ENCODE assay signal across 8 cellular contexts in the genomic region with DNA sequence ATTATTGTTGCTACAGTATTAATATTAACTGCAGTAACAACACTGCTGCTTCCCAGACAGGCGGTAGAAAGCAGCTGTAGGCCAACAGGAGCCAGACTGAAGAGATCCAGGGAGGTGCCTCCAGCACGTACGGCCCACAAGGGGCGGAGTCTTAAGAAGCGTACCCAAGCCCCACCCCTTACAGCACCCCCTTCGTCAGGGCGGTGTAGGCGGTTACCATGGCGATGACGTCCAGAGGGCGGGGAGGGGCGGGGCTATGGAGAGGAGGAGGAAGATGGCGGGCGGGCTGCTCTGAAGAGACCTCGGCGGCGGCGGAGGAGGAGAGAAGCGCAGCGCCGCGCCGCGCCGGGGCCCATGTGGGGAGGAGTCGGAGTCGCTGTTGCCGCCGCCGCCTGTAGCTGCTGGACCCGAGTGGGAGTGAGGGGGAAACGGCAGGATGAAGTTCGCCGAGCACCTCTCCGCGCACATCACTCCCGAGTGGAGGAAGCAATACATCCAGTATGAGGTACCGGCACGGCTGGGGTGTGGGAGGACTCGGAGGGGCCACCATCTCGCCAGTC. TPM values are rescaled to one million over a fixed set of nuclear protein-coding genes. Genes with fewer than 3 reads are reported as not detected.
DNase-seq lines count a peak whose midpoint lies in the region; ATAC-seq, FAIRE-seq and TF ChIP-seq lines count a peak whose summit lies in the region.

A gene (plus strand): TSS at position 257 of the 560 bp plus-strand sequence. CDS start 180 bp downstream, at position 437.

- H3K4me3 ChIP-seq in heart left ventricle (peak within 1 kb of the TSS; percentile 69 to 98 (median 87)), upper lobe of left lung (peak within 1 kb of the TSS; percentile 69 to 97 (median 84))

- CTCF ChIA-PET in T-cell (lab: Charles Lee): interaction anchor here (0.6 to 1.4 kb wide), 7 partner anchors 24 to 1757 kb away, joined by 3 to 4 read pairs (median 4); no protein-coding TSS in a partner anchor

- TF ChIP-seq CTCF in heart left ventricle (IDR thresholded peaks at IDR 0.05): peak in 8 of 12 donors; percentile 10 to 51 (median 38)
- peak in 4 of 6 experiments; percentile 22 to 56 (median 54) for TF ChIP-seq CTCF in upper lobe of left lung (IDR thresholded peaks at IDR 0.05)

- POLR2A ChIA-PET in T-cell (lab: Charles Lee): interaction anchor here in 1 of 2 donors (1.1 kb wide), 2 partner anchors 128 to 396 kb away, joined by 3 to 4 read pairs; no protein-coding TSS in a partner anchor

- H3K9me3 ChIP-seq in heart left ventricle (no peaks in the 10 kb centered on the region), upper lobe of left lung (no peaks in the 10 kb centered on the region)

- DNase-seq in GM12891 (ENCODE audit: insufficient read length, low spot score): peak; percentile 74
- DNase-seq in NCI-H1436 treated with DMSO at 0.1 percent for 48 hours (lab: John Stamatoyannopoulos, UW): peak; percentile 90
- peak; percentile 94 to 100 (median 98) for DNase-seq in T-cell
- peak; percentile 98 to 99 (median 98) for DNase-seq in heart left ventricle
- peak; percentile 95 to 100 (median 98) for DNase-seq in posterior cingulate gyrus
- peak; percentile 97 to 99 for DNase-seq in upper lobe of left lung

- intact Hi-C loops in heart left ventricle (cut with DNase I): loop anchor here (1.0 to 10.0 kb wide), 8 partner anchors 39 to 230 kb away; no protein-coding TSS in a partner anchor
- intact Hi-C loops in posterior cingulate gyrus (cut with DNase I): loop anchor here (2.0 to 10.0 kb wide), 3 partner anchors 97 to 230 kb away; a partner anchor contains a TSS

- TF ChIP-seq EP300 in upper lobe of left lung (IDR thresholded peaks at IDR 0.05): no peak

- peaks cover 0 to 42% (median 25%) of the 10 kb centered on the region in 12 donors for H3K4me1 ChIP-seq in heart left ventricle
- peaks cover 20 to 30% (median 25%) of the 10 kb centered on the region in 4 donors for H3K4me1 ChIP-seq in upper lobe of left lung

- H3K27me3 Mint-ChIP-seq in T-cell: peaks cover 0 to 6% of the 10 kb centered on the region in 2 donors

- 0% methylated on average over 30 to 41 of the region's 41 CpGs for whole genome bisulfite sequencing in adipose tissue, 3 donors
- WGBS in heart left ventricle, 4 donors: 0 to 1% (median 0%) methylated on average over 15 to 41 of the region's 41 CpGs
- WGBS in upper lobe of left lung, 2 donors: 0% methylated on average over 4 to 39 of the region's 41 CpGs

- H3K4me1 Mint-ChIP-seq in T-cell: peaks cover 0 to 13% (median 11%) of the 10 kb centered on the region in 3 donors

- ATAC-seq in HG02840 (IDR thresholded peaks at IDR 0.05; ENCODE audit: low FRiP score, unreplicated experiment): peak; percentile 98
- peak; percentile 93 to 98 (median 94) for ATAC-seq in T-cell (replicated peaks in 1 of 4)
- peak; percentile 99 to 100 (median 99) for ATAC-seq in heart left ventricle
- peak; percentile 99 to 100 for ATAC-seq in upper lobe of left lung (ENCODE audit: low FRiP score in 2 of 2)

- H3K36me3 Mint-ChIP-seq in T-cell: peaks cover 4% of the 10 kb centered on the region

- H3K27ac ChIP-seq in adipose tissue (ENCODE audit: low read depth, low read length) (peak within 1 kb of the TSS; percentile 17), heart left ventricle (peak within 1 kb of the TSS; percentile 77 to 97 (median 91)), upper lobe of left lung (peak within 1 kb of the TSS; percentile 88 to 95 (median 92))

- H3K36me3 ChIP-seq in heart left ventricle (no peaks in the 10 kb centered on the region), upper lobe of left lung (no peaks in the 10 kb centered on the region)

- peak within 1 kb of the TSS in 1 of 3 donors; percentile 28 for H3K4me3 Mint-ChIP-seq in T-cell

- FAIRE-seq in GM12891 (lab: Jason Lieb, UNC): peak; percentile 98

- H3K9me3 Mint-ChIP-seq in T-cell: no peaks in the 10 kb centered on the region

- TF ChIP-seq POLR2A in GM12891 (IDR thresholded peaks at IDR 0.05; ENCODE audit: low read depth, low read length): peak; percentile 67; the same call in 1 of the 2 replicates
- TF ChIP-seq POLR2A in heart left ventricle (IDR thresholded peaks at IDR 0.05): peak; percentile 86 to 98
- TF ChIP-seq POLR2A in upper lobe of left lung (IDR thresholded peaks at IDR 0.05): peak in 3 of 4 donors; percentile 81 to 95 (median 93)

- H3K27ac Mint-ChIP-seq in T-cell: peak within 1 kb of the TSS; percentile 79 to 90

- no peaks in the 10 kb centered on the region for H3K27me3 ChIP-seq in heart left ventricle
- H3K27me3 ChIP-seq in upper lobe of left lung: no peaks in the 10 kb centered on the region

TF ChIP-seq in GM12891, 5 proteins besides CTCF, POLR2A, EP300 and RAD21:
- TF ChIP-seq TAF1 (IDR thresholded peaks at IDR 0.05; ENCODE audit: low read depth, low read length) (peak; percentile 75), POLR2AphosphoS5 (IDR thresholded peaks at IDR 0.05; ENCODE audit: low read depth, low read length) (peak; percentile 73), SPI1 (IDR thresholded peaks at IDR 0.05; ENCODE audit: low read depth, low read length) (no peak)
TF ChIP-seq in GM12891: peak in this region for 2.

RNA-seq across cellular contexts. Expression of the gene that starts here (rescaled TPM):
- polyA plus RNA-seq in GM12891 (2012; ENCODE audit: low read depth, missing spikeins): 5.0 TPM
- 10 to 100 TPM; 13.0 to 16.2 (median 14.7) TPM for total RNA-seq in T-cell
- polyA plus RNA-seq in adipose tissue: 1 to 10 TPM; 3.6 to 5.4 (median 5.1) TPM
- 100 to 1,000 TPM in 1 of 9 donors, 10 to 100 TPM in 8; 55.4 to 163 (median 62.5) TPM for total RNA-seq in heart left ventricle
- 10 to 100 TPM; 18.6 to 50.4 TPM for polyA plus RNA-seq in heart left ventricle
- total RNA-seq in upper lobe of left lung: 10 to 100 TPM; 21.3 to 30.2 (median 25.3) TPM

Comparison
In these comparisons a context has a peak if more than half of its experiments do, and no peak if none do; other contexts are left out.
1. Peak in every context shown above with its lines: DNase-seq, ATAC-seq, H3K4me3 ChIP-seq and H3K27ac ChIP-seq.
2. H3K27ac ChIP-seq: peak in every context shown above with its lines; median percentile 92 in upper lobe of left lung; 91 in heart left ventricle; 17 in adipose tissue.